Comparison of ENCODE assay signal across 8 cellular contexts in genomic region chr9:755454-756381, GRCh38.
DNase-seq lines count a peak whose midpoint lies in the region; ATAC-seq, FAIRE-seq and TF ChIP-seq lines count a peak whose summit lies in the region.

No MANE protein-coding gene starts in this region.

- no peak for TF ChIP-seq RAD21 in IMR-90 (IDR thresholded peaks at IDR 0.05; ENCODE audit: low read length)

- dilution Hi-C loops in IMR-90 (cut with HindIII; ENCODE audit: low sequenced_read_pairs, unreplicated experiment): no loop called here

- intact Hi-C loops in IMR-90 (cut with micrococcal nuclease): loop anchor here (2.0 kb wide), 1 partner anchor 45 kb away; no protein-coding TSS in a partner anchor
- intact Hi-C loops in mucosa of descending colon (cut with DNase I, micrococcal nuclease): loop anchor here in 1 of 2 donors (5.0 kb wide), 1 partner anchor 143 kb away; no protein-coding TSS in a partner anchor

- ATAC-seq in IMR-90 (ENCODE audit: low read depth): peak; percentile 43
- peak; percentile 23 for ATAC-seq in mucosa of descending colon
- ATAC-seq in GM21619 (IDR thresholded peaks at IDR 0.05; ENCODE audit: unreplicated experiment): no peak
- ATAC-seq in GM18907 (IDR thresholded peaks at IDR 0.05; ENCODE audit: unreplicated experiment): no peak

- in situ Hi-C loops in IMR-90 (cut with MboI; ENCODE audit: low sequenced_read_pairs): loop anchor here (5.0 kb wide), 1 partner anchor 138 kb away; no protein-coding TSS in a partner anchor

- DNase-seq in GF-D8 (lab: John Stamatoyannopoulos, UW): peak; percentile 83
- DNase-seq in IMR-90: peak; percentile 92
- peak; percentile 59 for DNase-seq in adipocyte (ENCODE audit: low read depth)
- DNase-seq in mucosa of descending colon: no peak
- no peak for DNase-seq in frontal cortex (ENCODE audit: low spot score in 2 of 2)
- DNase-seq in SHP77 (lab: John Stamatoyannopoulos, UW): no peak

- peak overlapping the region; percentile 82 for H2BK5ac ChIP-seq in IMR-90 (ENCODE audit: low read depth, low read length, poor library complexity, severe bottlenecking)

- 74% methylated on average over 8 of the region's 12 CpGs; no CpG with 5 or more reads in 1 of the 2 experiments for WGBS in IMR-90 (ENCODE audit: extremely low coverage in 2 of 2, insufficient read length in 1 of 2), 2 experiments

- H3K79me1 ChIP-seq in IMR-90 (ENCODE audit: low read depth in 1 of 2, low read length in 2 of 2): peaks cover 0 to 4% of the 10 kb centered on the region in 2 experiments; a peak in 1 of 4 replicates

- H2AK5ac ChIP-seq in IMR-90 (ENCODE audit: low read depth, low read length): peak overlapping the region; percentile 97

- H3K4me1 ChIP-seq in IMR-90 (ENCODE audit: control insufficient read depth, insufficient read depth, low read length) (peaks cover 17% of the 10 kb centered on the region), adipocyte (ENCODE audit: control insufficient read depth, insufficient read depth, low read length) (peaks cover 33% of the 10 kb centered on the region), mucosa of descending colon (ENCODE audit: low read depth) (peaks cover 6% of the 10 kb centered on the region)

- peak overlapping the region; percentile 77 for H2AFZ ChIP-seq in IMR-90 (replicated peaks; ENCODE audit: low read length, poor library complexity)

- H3K9me3 ChIP-seq in IMR-90 (ENCODE audit: control insufficient read depth, insufficient read depth, low read length): no peaks in the 10 kb centered on the region
- H3K9me3 ChIP-seq in adipocyte (ENCODE audit: control insufficient read depth, low read length): no peaks in the 10 kb centered on the region
- H3K9me3 ChIP-seq in mucosa of descending colon: no peaks in the 10 kb centered on the region

- peak overlapping the region; percentile 93 for H3K14ac ChIP-seq in IMR-90 (replicated peaks; ENCODE audit: low read depth, low read length)

- no peak overlapping the region for H3K9ac ChIP-seq in IMR-90 (ENCODE audit: low read depth, low read length)
- H3K9ac ChIP-seq in adipocyte (ENCODE audit: low read length): no peak overlapping the region

- CTCF ChIA-PET in IMR-90 (lab: Yijun Ruan, JAX): interaction anchor here (0.6 to 2.7 kb wide), 7 partner anchors 17 to 144 kb away, joined by 3 to 10 read pairs (median 3); no protein-coding TSS in a partner anchor

- no peak for FAIRE-seq in frontal cortex (lab: Jason Lieb, UNC)

- H3K9me1 ChIP-seq in IMR-90 (ENCODE audit: insufficient read depth, low read length): peaks cover 14% of the 10 kb centered on the region

- peak overlapping the region; percentile 26 to 91 for H4K8ac ChIP-seq in IMR-90 (ENCODE audit: low read depth in 2 of 2, low read length in 2 of 2)

- H4K20me1 ChIP-seq in IMR-90 (ENCODE audit: insufficient read depth, low read length): no peaks in the 10 kb centered on the region

- POLR2A ChIA-PET in IMR-90 (lab: Charles Lee; ENCODE audit: unreplicated experiment): no interaction called here

- H3K4me3 ChIP-seq in IMR-90 (ENCODE audit: insufficient read depth, low read depth, low read length) (no peak overlapping the region), adipocyte (ENCODE audit: low read length) (no peak overlapping the region), mucosa of descending colon (no peak overlapping the region)

- peak overlapping the region; percentile 78 for H4K91ac ChIP-seq in IMR-90 (ENCODE audit: insufficient read depth, low read depth, low read length)

- peak overlapping the region; percentile 7; the same call in 1 of the 2 replicates for H3K56ac ChIP-seq in IMR-90 (ENCODE audit: extremely low read depth, insufficient read depth, low read length)

- H3K36me3 ChIP-seq in IMR-90 (ENCODE audit: control insufficient read depth, insufficient read depth, low read length) (no peaks in the 10 kb centered on the region), adipocyte (ENCODE audit: control insufficient read depth, insufficient read depth, low read length, severe bottlenecking) (no peaks in the 10 kb centered on the region), mucosa of descending colon (ENCODE audit: low read depth) (no peaks in the 10 kb centered on the region)

- no peak for TF ChIP-seq POLR2A in IMR-90 (IDR thresholded peaks at IDR 0.05; ENCODE audit: low read depth, low read length)

- H3K27ac ChIP-seq in IMR-90 (ENCODE audit: insufficient read depth, low read length): peak overlapping the region; percentile 39

- peak overlapping the region; percentile 80; the same call in 1 of the 2 replicates for H3K23ac ChIP-seq in IMR-90 (ENCODE audit: low read depth, low read length)

- no TSS peak for BruUV-seq in IMR-90 (replicated peaks; lab: Mats Ljungman, UMichigan)

- peak overlapping the region; percentile 74 for H2AK9ac ChIP-seq in IMR-90 (replicated peaks; ENCODE audit: low read depth, low read length, poor library complexity)

- no peak overlapping the region; the same call in 1 of the 2 replicates for H3K4me2 ChIP-seq in IMR-90 (ENCODE audit: low read depth, low read length)

- no peaks in the 10 kb centered on the region for H3K27me3 ChIP-seq in IMR-90 (ENCODE audit: control insufficient read depth, insufficient read depth, low read length)
- H3K27me3 ChIP-seq in adipocyte (replicated peaks; ENCODE audit: control insufficient read depth, insufficient read depth, low read length): no peaks in the 10 kb centered on the region

- peak overlapping the region; percentile 4; the same call in 1 of the 2 replicates for H4K5ac ChIP-seq in IMR-90 (ENCODE audit: low read depth, low read length)

- no peak for TF ChIP-seq CTCF in IMR-90 (conservative IDR thresholded peaks at IDR 0.05; ENCODE audit: low read depth, low read length)
- no peak for TF ChIP-seq CTCF in mucosa of descending colon (IDR thresholded peaks at IDR 0.05)

- H2BK15ac ChIP-seq in IMR-90 (ENCODE audit: low read depth, low read length): peak overlapping the region; percentile 71; the same call in 2 of the 3 replicates

- peak overlapping the region; percentile 56; the same call in 1 of the 2 replicates for H3K18ac ChIP-seq in IMR-90 (ENCODE audit: low read depth, low read length)

- peak overlapping the region; percentile 91 for H3K4ac ChIP-seq in IMR-90 (ENCODE audit: low read depth, low read length)

- H2BK120ac ChIP-seq in IMR-90 (ENCODE audit: low read depth, low read length): peak overlapping the region; percentile 93

- peak overlapping the region; percentile 95 for H2BK20ac ChIP-seq in IMR-90 (ENCODE audit: low read depth, low read length)

TF ChIP-seq in IMR-90, 13 proteins besides CTCF, POLR2A, EP300 and RAD21:
- TF ChIP-seq CHD1 (IDR thresholded peaks at IDR 0.05; ENCODE audit: low read depth, low read length) (no peak), MXI1 (IDR thresholded peaks at IDR 0.05; ENCODE audit: borderline replicate concordance, low read depth, low read length) (no peak), RFX5 (IDR thresholded peaks at IDR 0.05; ENCODE audit: low read depth, low read length) (no peak), NFE2L2 (IDR thresholded peaks at IDR 0.05; ENCODE audit: low read depth, low read length) (peak; percentile 18; the same call in 1 of the 2 replicates), FOS (IDR thresholded peaks at IDR 0.05; ENCODE audit: low read depth, low read length) (peak; percentile 79), MAFK (IDR thresholded peaks at IDR 0.05; ENCODE audit: low read depth, low read length) (0 out of 2 replicates have a peak, but pooled peaks have one; percentile 1), ELK1 (IDR thresholded peaks at IDR 0.05; ENCODE audit: borderline replicate concordance, low read depth, low read length) (no peak), MAZ (IDR thresholded peaks at IDR 0.05; ENCODE audit: borderline replicate concordance, low read depth, low read length) (no peak), BHLHE40 (IDR thresholded peaks at IDR 0.05; ENCODE audit: low read depth, low read length) (peak; percentile 20; the same call in 1 of the 2 replicates), RCOR1 (IDR thresholded peaks at IDR 0.05; ENCODE audit: insufficient replicate concordance, low read length) (no peak), USF2 (IDR thresholded peaks at IDR 0.05; ENCODE audit: low read depth, low read length) (no peak), SMC3 (IDR thresholded peaks at IDR 0.05; ENCODE audit: low read depth, low read length) (no peak), CEBPB (IDR thresholded peaks at IDR 0.05; ENCODE audit: low read depth, low read length) (peak; percentile 97)

Comparison
In these comparisons a context has a peak if more than half of its experiments do, and no peak if none do; other contexts are left out.
1. DNase-seq: peak in GF-D8 (single experiment), IMR-90 (single experiment) and adipocyte (single experiment); none in mucosa of descending colon (0 of 3), frontal cortex (0 of 2) and SHP77 (0 of 2).
2. ATAC-seq: peak in IMR-90 (single experiment) and mucosa of descending colon (single experiment); none in GM21619 (single experiment) and GM18907 (single experiment).